12 cellular contexts compared by ENCODE assay signal in the genomic region with DNA sequence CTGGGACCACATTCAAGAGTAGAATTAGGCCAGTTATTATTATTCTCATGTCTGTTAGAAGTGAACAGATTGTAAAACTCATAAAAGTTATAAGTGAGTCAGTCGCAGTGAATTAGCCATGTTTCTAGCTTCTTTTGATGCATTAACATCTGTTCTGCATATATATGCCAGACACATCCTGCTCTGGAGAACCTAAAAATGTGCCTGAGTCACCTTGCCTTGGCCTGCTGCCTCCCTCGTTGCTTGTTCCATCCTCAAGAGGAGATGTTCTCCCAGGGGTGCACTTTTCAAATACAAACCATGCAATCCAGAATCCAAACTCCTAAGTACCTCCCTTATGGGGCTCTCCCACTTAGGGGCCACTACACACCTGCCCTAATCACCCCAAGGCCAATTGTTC. TPM values are rescaled to one million over a fixed set of nuclear protein-coding genes. Genes with fewer than 3 reads are reported as not detected.
"Had no signal": no experiment of that assay in that cellular context is flagged by ENCODE, and none has a peak within 500 bp of the region (broad histone marks: within the 10 kb centered on the region; RNA-seq: fewer than 3 reads in every experiment).

No MANE protein-coding gene starts in this region.

- ATAC-seq: natural killer cell, right cardiac atrium had no signal

- H3K4me1 Mint-ChIP-seq: activated naive CD8-positive, alpha-beta T cell treated with anti-CD3 and anti-CD28 coated beads for 36 hours; memory B cell; natural killer cell had no signal

- H3K27me3 Mint-ChIP-seq: memory B cell had no signal

- H3K36me3 ChIP-seq: thyroid gland had no signal

- H3K4me1 ChIP-seq: thyroid gland had no signal

- H3K27ac Mint-ChIP-seq: activated naive CD8-positive, alpha-beta T cell treated with anti-CD3 and anti-CD28 coated beads for 36 hours; activated T-cell treated with anti-CD3 and anti-CD28 coated beads, Interleukin-2, amount 50 U/mL, for 24 hours; memory B cell; natural killer cell had no signal

- H3K36me3 Mint-ChIP-seq: activated naive CD8-positive, alpha-beta T cell treated with anti-CD3 and anti-CD28 coated beads for 36 hours; memory B cell; natural killer cell had no signal

- H3K27ac ChIP-seq: heart left ventricle, thyroid gland had no signal

- H3K4me3 Mint-ChIP-seq: activated naive CD8-positive, alpha-beta T cell treated with anti-CD3 and anti-CD28 coated beads for 36 hours; activated T-cell treated with anti-CD3 and anti-CD28 coated beads, Interleukin-2, amount 50 U/mL, for 24 hours; memory B cell; natural killer cell had no signal

- H3K9me3 ChIP-seq: heart left ventricle, thyroid gland had no signal

- DNase-seq: activated CD4-positive, alpha-beta T cell treated with anti-CD3 and anti-CD28 coated beads, Interleukin-2, amount 50 U/mL, for 4 hours; activated gamma-delta T cell treated with Interleukin-2 at 50 U/mL for 16 hours; activated naive CD8-positive, alpha-beta T cell treated with anti-CD3 and anti-CD28 coated beads for 36 hours; activated T-cell treated with anti-CD3 and anti-CD28 coated beads, Interleukin-2, amount 50 U/mL, for 24 hours; dermis blood vessel endothelial cell; heart left ventricle; natural killer cell; nucleus accumbens; right cardiac atrium; thyroid gland had no signal

- H3K27me3 ChIP-seq: heart left ventricle, thyroid gland had no signal

- H3K4me3 ChIP-seq: heart left ventricle, smooth muscle cell, thyroid gland had no signal

- H3K9me3 Mint-ChIP-seq: activated naive CD8-positive, alpha-beta T cell treated with anti-CD3 and anti-CD28 coated beads for 36 hours; activated T-cell treated with anti-CD3 and anti-CD28 coated beads, Interleukin-2, amount 50 U/mL, for 24 hours; memory B cell; natural killer cell had no signal

RNA-seq across cellular contexts. Expression of a gene that starts 14.8 kb away (rescaled TPM):
- total RNA-seq: activated naive CD8-positive, alpha-beta T cell treated with anti-CD3 and anti-CD28 coated beads for 36 hours; natural killer cell had no signal
